In genomic region chr2:190947711-190948251, GRCh38 we compare ENCODE assay signal across 8 cellular contexts.
DNase-seq lines count a peak whose midpoint lies in the region; ATAC-seq, FAIRE-seq and TF ChIP-seq lines count a peak whose summit lies in the region.

No MANE protein-coding gene starts in this region.

- H3F3A ChIP-seq in GM23338 (replicated peaks; ENCODE audit: low read depth) = no peaks in the 10 kb centered on the region

- RAD21 ChIA-PET in GM12878 (lab: Charles Lee; ENCODE audit: unreplicated experiment) = interaction anchor here (0.6 to 4.4 kb wide), 22 partner anchors 9 to 267 kb away, joined by 3 to 37 read pairs (median 4); partner anchors contain the start of gene GLS

- H3K4me2 ChIP-seq in GM23338 = no peak overlapping the region; the same call in 1 of the 2 replicates
- H3K4me2 ChIP-seq in GM12878 (ENCODE audit: control insufficient read depth, insufficient read depth) = peak overlapping the region; percentile 53; the same call in 1 of the 2 replicates

- DNase-seq in NCI-H2196 (lab: John Stamatoyannopoulos, UW; ENCODE audit: unreplicated experiment) = peak; percentile 35
- no peak for DNase-seq in NCI-H2196 treated with DMSO at 0.1 percent for 48 hours (lab: John Stamatoyannopoulos, UW; ENCODE audit: unreplicated experiment)
- peak; percentile 28 for DNase-seq in GM23338 (ENCODE audit: low spot score)
- DNase-seq in M059J (ENCODE audit: low read depth) = peak; percentile 84
- DNase-seq in GM12878 (ENCODE audit: low read depth, low spot score) = peak; percentile 45
- no peak for DNase-seq in left lung
- DNase-seq in HuH-7.5 (ENCODE audit: low spot score) = no peak

- BruUV-seq in GM12878 (replicated peaks; lab: Mats Ljungman, UMichigan) = no TSS peak

- H3K36me3 ChIP-seq in GM23338 (ENCODE audit: insufficient read depth) (no peaks in the 10 kb centered on the region), GM12878 (ENCODE audit: control insufficient read depth in 2 of 2, insufficient read depth in 2 of 2, low read length in 1 of 2) (no peaks in the 10 kb centered on the region), left lung (no peaks in the 10 kb centered on the region)

- H3K79me2 ChIP-seq in GM23338 (replicated peaks; ENCODE audit: insufficient read depth) (no peaks in the 10 kb centered on the region), GM12878 (ENCODE audit: control insufficient read depth, insufficient read depth, low read length) (no peaks in the 10 kb centered on the region)

- no peaks in the 10 kb centered on the region for H3K27me3 Mint-ChIP-seq in GM23338 (ENCODE audit: insufficient read depth, low read depth, poor library complexity)

- no peaks in the 10 kb centered on the region for H3K9me2 ChIP-seq in GM23338 (ENCODE audit: insufficient read depth)

- peak; percentile 84 for FAIRE-seq in GM12878 (lab: Jason Lieb, UNC)

- in situ Hi-C loops in GM12878 (cut with MboI) = no loop called here

- WGBS in GM12878 (ENCODE audit: insufficient coverage, insufficient replicate concordance, low lambda C conversion rate, missing lambda C conversion rate) = 33% methylated on average over 2 of the region's 2 CpGs

- peak; percentile 66 for TF ChIP-seq RAD21 in GM12878 (IDR thresholded peaks at IDR 0.05; ENCODE audit: insufficient read depth, low read depth, low read length)

- no peaks in the 10 kb centered on the region for H3K9me3 ChIP-seq in GM12878 (replicated peaks; ENCODE audit: control insufficient read depth, insufficient read depth, low read length)
- H3K9me3 ChIP-seq in left lung = no peaks in the 10 kb centered on the region

- intact Hi-C loops in GM12878 (cut with micrococcal nuclease; ENCODE audit: unreplicated experiment) = loop anchor here (2.0 kb wide), 1 partner anchor 97 kb away; no protein-coding TSS in a partner anchor
- intact Hi-C loops in left lung (cut with DNase I) = no loop called here

- H3K4me3 Mint-ChIP-seq in GM23338 = no peak overlapping the region

- no peak for TF ChIP-seq EP300 in GM12878 (IDR thresholded peaks at IDR 0.05; ENCODE audit: borderline replicate concordance in 1 of 2, control insufficient read depth in 1 of 2, low read depth in 2 of 2, low read length in 2 of 2)

- H3K27ac ChIP-seq in GM23338 (ENCODE audit: low read depth) (no peak overlapping the region), GM12878 (ENCODE audit: control insufficient read depth, insufficient read depth) (0 out of 2 replicates have a peak overlapping the region, but pooled peaks have one; percentile 27), left lung (peak overlapping the region; percentile 54 to 64)

- CTCF ChIA-PET in GM12878 (lab: Yijun Ruan, JAX) = interaction anchor here (0.6 to 5.4 kb wide), 32 partner anchors 9 to 414 kb away, joined by 3 to 89 read pairs (median 4); partner anchors contain the start of gene GLS

- H3K9me3 Mint-ChIP-seq in GM23338 = no peaks in the 10 kb centered on the region

- H3K36me3 Mint-ChIP-seq in GM23338 (ENCODE audit: low read depth) = no peaks in the 10 kb centered on the region

- no peak for TF ChIP-seq POLR2A in GM12878 (IDR thresholded peaks at IDR 0.05; ENCODE audit: low read depth, low read length)

- H3K27me3 ChIP-seq in GM23338 (ENCODE audit: insufficient read depth) = no peaks in the 10 kb centered on the region
- no peaks in the 10 kb centered on the region for H3K27me3 ChIP-seq in GM12878 (replicated peaks in 1 of 2; ENCODE audit: control insufficient read depth in 2 of 2, insufficient read depth in 2 of 2, low read length in 1 of 2)
- no peaks in the 10 kb centered on the region for H3K27me3 ChIP-seq in left lung

- POLR2A ChIA-PET in GM12878 (lab: Charles Lee) = interaction anchor here (0.8 to 2.1 kb wide), 3 partner anchors 61 to 64 kb away, joined by 3 to 9 read pairs (median 4); no protein-coding TSS in a partner anchor

- H4K20me1 ChIP-seq in GM23338 (replicated peaks; ENCODE audit: insufficient read depth) = no peaks in the 10 kb centered on the region
- H4K20me1 ChIP-seq in GM12878 (ENCODE audit: control insufficient read depth, insufficient read depth) = no peaks in the 10 kb centered on the region

- TF ChIP-seq CTCF in GM23338 (conservative IDR thresholded peaks at IDR 0.05; ENCODE audit: low read depth in 2 of 2) = peak in 1 of 2 experiments; percentile 21; a peak in 1 of 4 replicates
- peak; percentile 21 to 53 (median 34); a peak in 4 of 6 replicates for TF ChIP-seq CTCF in GM12878 (IDR thresholded peaks at IDR 0.05 in 2 of 3, conservative IDR thresholded peaks at IDR 0.05 in 1 of 3; ENCODE audit: control insufficient read depth in 2 of 3, extremely low read depth in 1 of 3, insufficient read depth in 1 of 3, low read depth in 3 of 3, low read length in 3 of 3)
- no peak for TF ChIP-seq CTCF in left lung (IDR thresholded peaks at IDR 0.05)

- ATAC-seq in GM23338 (peak; percentile 64), GM12878 (peak; percentile 69), left lung (peak; percentile 79), HG02970 (IDR thresholded peaks at IDR 0.05; ENCODE audit: low FRiP score, unreplicated experiment) (no peak)

- H3K4me3 ChIP-seq in GM23338 (no peak overlapping the region), GM12878 (no peak overlapping the region), left lung (no peak overlapping the region)

- SMC1A ChIA-PET in GM12878 (lab: Charles Lee; ENCODE audit: uncharacterized antibody, unreplicated experiment) = interaction anchor here (0.7 to 4.7 kb wide), 35 partner anchors 9 to 414 kb away, joined by 3 to 57 read pairs (median 5); partner anchors contain the start of genes GLS and STAT1

- no peak overlapping the region for H3K9ac ChIP-seq in GM12878 (ENCODE audit: control insufficient read depth, insufficient read depth, low read length)

- H2AFZ ChIP-seq in GM23338 (no peak overlapping the region), GM12878 (ENCODE audit: control insufficient read depth, low read depth, low read length) (no peak overlapping the region)

- H3K4me1 Mint-ChIP-seq in GM23338 = peaks cover 9% of the 10 kb centered on the region; the same call in 2 of the 3 replicates

- H3K27ac Mint-ChIP-seq in GM23338 = no peak overlapping the region

- H3K4me1 ChIP-seq in GM23338 (ENCODE audit: insufficient read depth) (peaks cover 9% of the 10 kb centered on the region; the same call in 1 of the 2 replicates), GM12878 (ENCODE audit: control insufficient read depth, insufficient read depth, low read length) (peaks cover 8% of the 10 kb centered on the region; the same call in 1 of the 2 replicates), left lung (peaks cover 17 to 20% of the 10 kb centered on the region in 2 donors)

TF ChIP-seq in GM23338, 12 proteins besides CTCF, POLR2A, EP300 and RAD21 (continues in another document):
- no peak for TF ChIP-seq EZH2phosphoT487 (IDR thresholded peaks at IDR 0.05; ENCODE audit: unreplicated experiment)
- no peak for TF ChIP-seq JUNB (IDR thresholded peaks at IDR 0.05; ENCODE audit: unreplicated experiment)
- TF ChIP-seq NANOG (IDR thresholded peaks at IDR 0.05; ENCODE audit: borderline replicate concordance) = no peak
- no peak for TF ChIP-seq ZNF114 (CRISPR knock-in tag; IDR thresholded peaks at IDR 0.05)
- TF ChIP-seq ETS1 (IDR thresholded peaks at IDR 0.05) = no peak

TF ChIP-seq in GM12878, 131 proteins besides CTCF, POLR2A, EP300 and RAD21 (continues in another document):
- TF ChIP-seq SMC3 (IDR thresholded peaks at IDR 0.05; ENCODE audit: borderline replicate concordance, low read length) (peak; percentile 21; the same call in 1 of the 2 replicates), SMARCA5 (IDR thresholded peaks at IDR 0.05) (no peak), POU2F2 (IDR thresholded peaks at IDR 0.05; ENCODE audit: borderline replicate concordance, low read depth, low read length) (0 out of 3 replicates have a peak, but pooled peaks have one; percentile 26), IKZF1 (conservative IDR thresholded peaks at IDR 0.05) (peak; percentile 33; the same call in 1 of the 2 replicates), RUNX3 (IDR thresholded peaks at IDR 0.05; ENCODE audit: low read length) (peak; percentile 94), RELB (IDR thresholded peaks at IDR 0.05; ENCODE audit: low read depth) (peak; percentile 28; the same call in 1 of the 2 replicates), CBFB (IDR thresholded peaks at IDR 0.05; ENCODE audit: low read depth) (peak; percentile 62), CREM (IDR thresholded peaks at IDR 0.05; ENCODE audit: low read depth) (no peak), RFX5 (IDR thresholded peaks at IDR 0.05; ENCODE audit: low read depth, low read length) (no peak), MLLT1 (IDR thresholded peaks at IDR 0.05) (0 out of 2 replicates have a peak, but pooled peaks have one; percentile 29), NFIC (IDR thresholded peaks at IDR 0.05; ENCODE audit: low read depth, low read length) (peak; percentile 50), IKZF2 (IDR thresholded peaks at IDR 0.05) (peak; percentile 33 to 61), MEF2B (IDR thresholded peaks at IDR 0.05; ENCODE audit: partially characterized antibody, poor library complexity, severe bottlenecking) (peak; percentile 20)

Comparison
In these comparisons a context has a peak if more than half of its experiments do, and no peak if none do; other contexts are left out.
1. DNase-seq: peak in NCI-H2196 (single experiment), GM23338 (single experiment), M059J (single experiment) and GM12878 (single experiment); none in NCI-H2196 treated with DMSO at 0.1 percent for 48 hours (single experiment), left lung (0 of 2) and HuH-7.5 (single experiment).
2. CTCF ChIP-seq: peak in GM12878 (3 of 3); none in left lung (0 of 2).